ENCODE assay signal across 32 cellular contexts in genomic region chr16:13021996-13022395, GRCh38.
DNase-seq lines count a peak whose midpoint lies in the region; ATAC-seq and TF ChIP-seq lines count a peak whose summit lies in the region.
"Had no signal": no experiment of that assay in that cellular context is flagged by ENCODE, and none has a peak within 500 bp of the region (broad histone marks: within the 10 kb centered on the region; RNA-seq: fewer than 3 reads in every experiment).

No MANE protein-coding gene starts in this region.

- CTCF ChIA-PET in RWPE1 (lab: Yijun Ruan, JAX) = interaction anchor here (0.6 kb wide), 1 partner anchor 977 kb away, joined by 5 read pairs; no protein-coding TSS in a partner anchor

- TF ChIP-seq CTCF in RWPE1 (conservative IDR thresholded peaks at IDR 0.05; ENCODE audit: low read depth) = no peak
- TF ChIP-seq CTCF in thyroid gland (IDR thresholded peaks at IDR 0.05) = no peak

- H3K27ac ChIP-seq in RWPE1 = peak overlapping the region; percentile 70
- no peak overlapping the region for H3K27ac ChIP-seq in thyroid gland
- H3K27ac ChIP-seq: BLaER1, body of pancreas, esophagus muscularis mucosa, foreskin keratinocyte, KMS-11, Peyer's patch, SJSA1, vagina had no signal

- no peaks in the 10 kb centered on the region for H3K27me3 ChIP-seq in thyroid gland
- H3K27me3 ChIP-seq: BLaER1, body of pancreas, foreskin keratinocyte, Peyer's patch, SJSA1, vagina had no signal

- TF ChIP-seq POLR2A in thyroid gland (IDR thresholded peaks at IDR 0.05) = no peak

- ATAC-seq in HG03457 (IDR thresholded peaks at IDR 0.05; ENCODE audit: unreplicated experiment) = no peak
- ATAC-seq: activated T-cell treated with anti-CD3 and anti-CD28 coated beads, Interleukin-2, amount 50 U/mL, for 4 hours; body of pancreas; foreskin keratinocyte; GM12878; left colon; stimulated activated naive CD8-positive, alpha-beta T cell treated with anti-CD3 and anti-CD28 coated beads, Interleukin-15, amount 100 ng/mL, for 72 hours had no signal

- H3K36me3 ChIP-seq in thyroid gland = no peaks in the 10 kb centered on the region
- H3K36me3 ChIP-seq: BLaER1, esophagus muscularis mucosa, Peyer's patch, SJSA1, vagina had no signal

- 38 to 48% methylated on average over 7 of the region's 7 CpGs for WGBS in thyroid gland, 2 donors

- DNase-seq in HT1080 (ENCODE audit: low read depth) (peak; percentile 79), RWPE1 (ENCODE audit: low spot score) (no peak), glomerular visceral epithelial cell (ENCODE audit: extremely low spot score) (peak; percentile 66), thyroid gland (peak; percentile 81 to 90), GM03348 (ENCODE audit: low spot score) (no peak)
- no peak for DNase-seq in stimulated activated naive CD4-positive, alpha-beta T cell treated with Interleukin-2 at 50 U/mL for 16 hours (lab: John Stamatoyannopoulos, UW)
- DNase-seq: activated CD4-positive, CD25-positive, alpha-beta regulatory T cell; activated naive CD4-positive, alpha-beta T cell; activated T-cell treated with anti-CD3 and anti-CD28 coated beads, Interleukin-2, amount 50 U/mL, for 4 hours; cerebellar nuclear complex; DMS153; foreskin keratinocyte; left colon; MV-4-11; NCI-H1436; NCI-H2081 treated with DMSO at 0.1 percent for 48 hours; NCI-H345; NCI-H69; nephron progenitor cell; Peyer's patch; retina; stimulated activated CD4-positive, alpha-beta T cell treated with anti-CD3 and anti-CD28 coated beads, Interleukin-1b, Interleukin-23, amount 100 ng/mL, for 48 hours; stimulated activated naive CD8-positive, alpha-beta T cell treated with anti-CD3 and anti-CD28 coated beads, Interleukin-15, amount 100 ng/mL, for 72 hours had no signal

- H3K9me3 ChIP-seq in thyroid gland = no peaks in the 10 kb centered on the region
- H3K9me3 ChIP-seq: BLaER1, body of pancreas, Peyer's patch, SJSA1, vagina had no signal

- POLR2A ChIA-PET in RWPE1 (lab: Yijun Ruan, JAX; ENCODE audit: low non-redundant PET) = no interaction called here

- intact Hi-C loops in thyroid gland (cut with DNase I) = no loop called here

- no peaks in the 10 kb centered on the region for H3K4me1 ChIP-seq in thyroid gland
- H3K4me1 ChIP-seq: BLaER1, body of pancreas, esophagus muscularis mucosa, foreskin keratinocyte, Peyer's patch, SJSA1, vagina had no signal

- no peak overlapping the region for H3K4me3 ChIP-seq in thyroid gland (replicated peaks in 1 of 3)
- H3K4me3 ChIP-seq: BLaER1, body of pancreas, esophagus muscularis mucosa, GM12878, Peyer's patch, SJSA1, smooth muscle cell, vagina had no signal

Comparison
In these comparisons a context has a peak if more than half of its experiments do, and no peak if none do; other contexts are left out.
1. DNase-seq: peak in HT1080 (single experiment), glomerular visceral epithelial cell (single experiment) and thyroid gland (2 of 2); none in RWPE1 (single experiment), GM03348 (single experiment) and stimulated activated naive CD4-positive, alpha-beta T cell treated with Interleukin-2 at 50 U/mL for 16 hours (single experiment).